10 cellular contexts compared by ENCODE assay signal in the genomic region with DNA sequence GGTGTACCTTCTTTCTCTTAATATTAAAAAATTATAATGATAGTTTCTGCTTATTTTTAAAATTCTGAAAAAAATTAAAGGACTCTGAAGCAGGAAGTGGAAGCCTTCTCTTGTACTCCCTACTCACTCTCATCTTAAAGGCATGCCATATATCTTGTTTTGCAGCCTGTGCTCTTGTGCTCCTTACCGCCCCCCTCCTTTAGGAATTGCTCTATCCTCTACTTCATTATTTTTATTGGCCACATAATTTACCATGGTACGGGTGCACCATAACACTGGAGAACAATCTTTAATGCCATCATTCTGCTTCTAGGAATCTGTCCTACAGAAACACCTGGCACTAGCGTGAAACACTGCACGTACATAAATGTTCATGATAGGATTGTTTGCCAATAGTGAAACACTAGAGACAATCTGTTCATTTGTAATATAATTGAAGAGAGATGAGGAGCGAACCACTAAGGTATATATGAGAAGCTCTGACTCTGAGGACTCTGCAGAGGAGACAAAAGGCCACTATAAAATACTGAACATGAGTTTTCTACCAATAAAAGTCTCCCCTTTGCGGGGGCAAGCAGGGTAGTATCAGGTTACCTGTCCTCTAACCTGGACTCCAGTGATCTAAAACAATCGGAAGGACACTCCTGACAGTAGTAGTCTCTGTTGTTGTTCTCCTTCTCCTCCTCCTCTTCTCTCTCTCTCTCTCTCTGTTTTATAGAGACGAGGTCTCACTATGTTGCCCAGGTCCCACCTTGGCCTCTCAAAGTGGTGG. TPM values are rescaled to one million over a fixed set of nuclear protein-coding genes. Genes with fewer than 3 reads are reported as not detected.
DNase-seq lines count a peak whose midpoint lies in the region; ATAC-seq and TF ChIP-seq lines count a peak whose summit lies in the region.
"Had no signal": no experiment of that assay in that cellular context is flagged by ENCODE, and none has a peak within 500 bp of the region (broad histone marks: within the 10 kb centered on the region; RNA-seq: fewer than 3 reads in every experiment).

No MANE protein-coding gene starts in this region.

- H3K36me3 ChIP-seq in aorta (ENCODE audit: control insufficient read depth in 1 of 2, insufficient read depth in 2 of 2, low read length in 1 of 2): no peaks in the 10 kb centered on the region

- ATAC-seq in GM21825 (IDR thresholded peaks at IDR 0.05; ENCODE audit: unreplicated experiment) (no peak), aorta (ENCODE audit: low FRiP score) (no peak)
- ATAC-seq: activated CD8-positive, alpha-beta memory T cell treated with anti-CD3 and anti-CD28 coated beads, Interleukin-2, amount 10 ng/mL, durations not matched to agents 7 days and 5 days; natural killer cell treated with Interleukin-12 subunit alpha and Interleukin-12 subunit beta and Interleukin-15 and Interleukin-18, amount 100 ng/mL, for 72 hours had no signal

- no peaks in the 10 kb centered on the region for H3K27me3 ChIP-seq in aorta (ENCODE audit: control insufficient read depth in 1 of 2, insufficient read depth in 2 of 2, low read length in 1 of 2)

- H3K27ac ChIP-seq in C4-2B (no peak overlapping the region), aorta (ENCODE audit: low read depth in 1 of 2, low read length in 2 of 2) (no peak overlapping the region), caudate nucleus (ENCODE audit: low read depth, low read length) (no peak overlapping the region)

- H3K9me3 ChIP-seq in aorta (ENCODE audit: control insufficient read depth, low read length): no peaks in the 10 kb centered on the region

- H3K4me3 ChIP-seq in aorta (ENCODE audit: low read length in 2 of 2): no peak overlapping the region

- TF ChIP-seq CTCF in C4-2B (conservative IDR thresholded peaks at IDR 0.05): peak; percentile 38

- DNase-seq in NCI-H1105 treated with DMSO at 0.1 percent for 48 hours (lab: John Stamatoyannopoulos, UW) (peak; percentile 34), amniotic epithelial cell (ENCODE audit: low read depth) (peak; percentile 82), left kidney (ENCODE audit: low read depth, low spot score) (peak; percentile 88), aorta (no peak), caudate nucleus (lab: John Stamatoyannopoulos, UW) (no peak)
- DNase-seq in effector CD4-positive, alpha-beta T cell: no peak
- DNase-seq: activated CD8-positive, alpha-beta memory T cell treated with anti-CD3 and anti-CD28 coated beads, Interleukin-2, amount 10 ng/mL, durations not matched to agents 7 days and 5 days had no signal

- WGBS in aorta, 2 donors: 53 to 54% methylated on average over 8 of the region's 8 CpGs

- intact Hi-C loops in aorta (cut with DNase I): no loop called here

- no peaks in the 10 kb centered on the region for H3K4me1 ChIP-seq in aorta (ENCODE audit: control insufficient read depth in 1 of 2, insufficient read depth in 2 of 2, low read length in 2 of 2)

RNA-seq across cellular contexts. Expression of gene NYNRIN, which starts 6.3 kb away (rescaled TPM):
- total RNA-seq in aorta: 10 to 100 TPM; 11.2 to 31.6 TPM
- 1 to 10 TPM; 1.8 to 5.2 TPM for polyA plus RNA-seq in aorta

RNA-seq across cellular contexts. Expression of gene NFATC4, which starts 24.5 kb away (rescaled TPM):
- 100 to 1,000 TPM in 1 of 2 donors, 10 to 100 TPM in 1; 85.5 to 121 TPM for total RNA-seq in aorta
- 100 to 1,000 TPM in 1 of 2 donors, 10 to 100 TPM in 1; 23.0 to 572 TPM for polyA plus RNA-seq in aorta
- total RNA-seq: natural killer cell treated with Interleukin-12 subunit alpha and Interleukin-12 subunit beta and Interleukin-15 and Interleukin-18, amount 100 ng/mL, for 72 hours had no signal

RNA-seq across cellular contexts. Expression of gene CBLN3, which starts 37.0 kb away (rescaled TPM):
- 10 to 100 TPM in 1 of 2 donors, 1 to 10 TPM in 1; 4.3 to 10.2 TPM for total RNA-seq in aorta
- 1 to 10 TPM; 1.3 to 5.6 TPM for polyA plus RNA-seq in aorta

RNA-seq across cellular contexts. Expression of gene KHNYN, which starts 37.2 kb away (rescaled TPM):
- total RNA-seq in aorta: 10 to 100 TPM; 49.9 to 64.9 TPM
- 10 to 100 TPM; 15.2 to 34.7 TPM for polyA plus RNA-seq in aorta

RNA-seq across cellular contexts. Expression of gene SDR39U1, which starts 50.1 kb away (rescaled TPM):
- 10 to 100 TPM; 46.0 to 62.3 TPM for total RNA-seq in aorta
- polyA plus RNA-seq in aorta: 100 to 1,000 TPM in 1 of 2 donors, 10 to 100 TPM in 1; 24.0 to 163 TPM

Comparison
In these comparisons a context has a peak if more than half of its experiments do, and no peak if none do; other contexts are left out.
1. DNase-seq: peak in NCI-H1105 treated with DMSO at 0.1 percent for 48 hours (single experiment), amniotic epithelial cell (single experiment) and left kidney (single experiment); none in aorta (0 of 2), effector CD4-positive, alpha-beta T cell (single experiment) and caudate nucleus (0 of 61).